In genomic region chr2:157172866-157173578, GRCh38 we compare ENCODE assay signal across 14 cellular contexts.
DNase-seq lines count a peak whose midpoint lies in the region; ATAC-seq and TF ChIP-seq lines count a peak whose summit lies in the region.
"Had no signal": no experiment of that assay in that cellular context is flagged by ENCODE, and none has a peak within 500 bp of the region (broad histone marks: within the 10 kb centered on the region; RNA-seq: fewer than 3 reads in every experiment).

No MANE protein-coding gene starts in this region.

- no peak overlapping the region for H3K4me3 ChIP-seq in fibroblast of villous mesenchyme (ENCODE audit: low read depth, low read length)
- H3K4me3 ChIP-seq in thoracic aorta = peak overlapping the region; percentile 21
- H3K4me3 ChIP-seq in Peyer's patch = no peak overlapping the region
- no peak overlapping the region for H3K4me3 ChIP-seq in MM.1S (ENCODE audit: low read length)
- H3K4me3 ChIP-seq: GM12878, lower lobe of right lung had no signal

- no peak overlapping the region for H2AFZ ChIP-seq in MM.1S (ENCODE audit: low read length)

- DNase-seq in H4 (ENCODE audit: low spot score) (peak; percentile 25), amniotic epithelial cell (ENCODE audit: low read depth) (peak; percentile 65), fibroblast of villous mesenchyme (ENCODE audit: low read depth) (peak; percentile 77), thoracic aorta (ENCODE audit: low spot score) (no peak), mesenteric fat pad (ENCODE audit: low spot score) (no peak), Peyer's patch (no peak), MM.1S (no peak)
- DNase-seq: activated CD4-positive, alpha-beta T cell treated with anti-CD3 and anti-CD28 coated beads, Interleukin-2, amount 10 ng/mL, durations not matched to agents 7 days and 5 days; effector memory CD4-positive, alpha-beta T cell; GOT3; lower lobe of right lung had no signal

- H3K9ac ChIP-seq in MM.1S (ENCODE audit: low read length) = no peak overlapping the region

- no peak for TF ChIP-seq CTCF in fibroblast of villous mesenchyme (IDR thresholded peaks at IDR 0.05; ENCODE audit: insufficient read depth, low read depth, low read length)
- no peak for TF ChIP-seq CTCF in thoracic aorta (IDR thresholded peaks at IDR 0.05)
- TF ChIP-seq CTCF in Peyer's patch (IDR thresholded peaks at IDR 0.05) = no peak
- TF ChIP-seq CTCF in MM.1S (IDR thresholded peaks at IDR 0.05; ENCODE audit: low read length) = no peak

- H3K27ac ChIP-seq in thoracic aorta (peak overlapping the region in 1 of 2 donors; percentile 36), Peyer's patch (peak overlapping the region in 1 of 4 donors; percentile 18), MM.1S (ENCODE audit: low read length) (no peak overlapping the region)
- H3K27ac ChIP-seq: neutrophil had no signal

- H3F3A ChIP-seq in MM.1S (ENCODE audit: insufficient read depth, low read length) = no peaks in the 10 kb centered on the region

- H3K4me1 ChIP-seq in thoracic aorta (ENCODE audit: control insufficient read depth in 1 of 2, low read depth in 2 of 2) = peaks cover 0 to 7% of the 10 kb centered on the region in 2 donors
- no peaks in the 10 kb centered on the region for H3K4me1 ChIP-seq in Peyer's patch
- H3K4me1 ChIP-seq in MM.1S (ENCODE audit: low read length) = no peaks in the 10 kb centered on the region
- H3K4me1 ChIP-seq: lower lobe of right lung had no signal

- ATAC-seq in thoracic aorta (ENCODE audit: insufficient number of reproducible peaks, low FRiP score, low read depth) (no peak), HG03025 (IDR thresholded peaks at IDR 0.05; ENCODE audit: low FRiP score, unreplicated experiment) (no peak)
- ATAC-seq: GM12878 had no signal

- H3K27me3 ChIP-seq in thoracic aorta (replicated peaks; ENCODE audit: insufficient read depth) = no peaks in the 10 kb centered on the region
- no peaks in the 10 kb centered on the region for H3K27me3 ChIP-seq in Peyer's patch
- no peaks in the 10 kb centered on the region for H3K27me3 ChIP-seq in MM.1S (replicated peaks; ENCODE audit: insufficient read depth, low read length)

- no peaks in the 10 kb centered on the region for H3K79me2 ChIP-seq in MM.1S (ENCODE audit: low read length)

- H3K9me3 ChIP-seq in thoracic aorta = no peaks in the 10 kb centered on the region
- H3K9me3 ChIP-seq in Peyer's patch = no peaks in the 10 kb centered on the region
- H3K9me3 ChIP-seq in MM.1S (replicated peaks; ENCODE audit: insufficient read depth, low read length) = no peaks in the 10 kb centered on the region
- H3K9me3 ChIP-seq: lower lobe of right lung, neutrophil had no signal

- H3K9me2 ChIP-seq in MM.1S (replicated peaks; ENCODE audit: insufficient read depth, low read length) = no peaks in the 10 kb centered on the region

- no peak for TF ChIP-seq POLR2A in Peyer's patch (IDR thresholded peaks at IDR 0.05)

- H3K4me2 ChIP-seq in MM.1S (ENCODE audit: low read depth, low read length) = no peak overlapping the region

- H4K20me1 ChIP-seq in MM.1S (ENCODE audit: insufficient read depth, low read length) = no peaks in the 10 kb centered on the region

- no peaks in the 10 kb centered on the region for H3K36me3 ChIP-seq in thoracic aorta
- no peaks in the 10 kb centered on the region for H3K36me3 ChIP-seq in Peyer's patch
- H3K36me3 ChIP-seq in MM.1S (replicated peaks; ENCODE audit: insufficient read depth, low read length) = no peaks in the 10 kb centered on the region
- H3K36me3 ChIP-seq: lower lobe of right lung, neutrophil had no signal

Comparison
In these comparisons a context has a peak if more than half of its experiments do, and no peak if none do; other contexts are left out.
1. DNase-seq: peak in H4 (single experiment), amniotic epithelial cell (single experiment) and fibroblast of villous mesenchyme (single experiment); none in thoracic aorta (single experiment), mesenteric fat pad (single experiment), Peyer's patch (0 of 3) and MM.1S (single experiment).